1 cellular context compared by ENCODE assay signal in the genomic region with DNA sequence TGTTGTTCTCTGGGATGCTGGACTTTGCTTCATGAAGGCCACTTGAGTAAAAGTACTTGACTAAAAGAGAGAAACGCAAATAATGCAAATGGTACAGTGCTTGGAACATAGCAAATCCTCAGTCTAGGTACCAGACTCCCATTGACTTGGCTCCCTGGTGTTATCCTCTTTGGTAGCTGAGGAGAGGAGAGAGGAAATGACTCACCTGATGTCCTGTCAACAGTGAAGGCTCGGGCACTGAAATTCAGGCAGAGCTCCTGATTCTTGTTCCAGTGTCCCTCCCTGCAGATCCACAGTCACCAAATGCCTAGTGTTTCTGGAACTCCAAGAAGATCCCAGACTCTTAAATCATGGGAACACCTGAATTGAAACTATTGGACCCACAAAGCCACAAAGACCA.
A peak's percentile ranks its signal among the peaks of the same experiment; 100 is the strongest.
TF ChIP-seq lines count a peak whose summit lies in the region.

No MANE protein-coding gene starts in this region.

TF ChIP-seq in K562, 482 proteins besides CTCF, POLR2A, EP300 and RAD21:
- no peak for TF ChIP-seq ZNF583 (CRISPR knock-in tag; IDR thresholded peaks at IDR 0.05)
- no peak for TF ChIP-seq PHF8 (IDR thresholded peaks at IDR 0.05; ENCODE audit: borderline replicate concordance, low read length)
- 0 out of 2 replicates have a peak, but pooled peaks have one; percentile 20 for TF ChIP-seq FOSL1 (tag; conservative IDR thresholded peaks at IDR 0.05)
